Comparison of ENCODE assay signal across 2 cellular contexts in the genomic region with DNA sequence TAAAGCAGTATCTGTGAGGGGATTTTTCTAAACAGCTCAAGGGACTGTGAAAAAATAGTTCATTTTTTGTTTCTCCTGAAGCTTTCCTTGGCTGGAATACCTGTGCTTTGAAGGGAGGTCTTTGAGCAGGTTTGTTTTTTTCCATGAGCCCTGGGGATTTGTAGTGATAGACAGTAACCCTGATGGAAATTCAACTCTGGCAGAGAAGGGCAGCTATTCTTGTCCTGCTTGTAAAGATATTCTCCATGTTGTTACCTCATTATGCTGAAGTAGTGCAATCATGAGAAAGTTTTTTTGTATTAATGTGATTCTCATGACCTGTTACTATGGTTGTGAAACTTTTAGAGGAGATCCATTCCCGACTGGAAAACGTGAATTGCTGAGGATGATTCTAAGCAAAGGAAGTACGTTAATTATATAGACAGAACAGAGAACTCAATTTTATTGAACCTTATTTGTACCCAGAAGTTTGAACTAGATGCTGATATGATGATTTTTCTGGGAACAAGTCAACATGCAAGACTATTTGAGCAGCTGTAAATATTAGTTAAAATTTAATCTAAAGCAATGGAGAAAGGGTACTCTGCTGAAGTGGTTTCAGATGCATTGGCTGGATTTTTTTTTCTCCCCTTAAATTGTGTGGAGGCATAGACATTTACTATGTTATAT.
A peak's percentile ranks its signal among the peaks of the same experiment; 100 is the strongest.
TF ChIP-seq lines count a peak whose summit lies in the region.

No MANE protein-coding gene starts in this region.

TF ChIP-seq in HEK293, 187 proteins besides CTCF, POLR2A, EP300 and RAD21 (continued from another document):
- TF ChIP-seq ZNF501 (tag by site-specific recombination; IDR thresholded peaks at IDR 0.05) (no peak), ZBTB48 (tag by site-specific recombination; IDR thresholded peaks at IDR 0.05) (peak; percentile 75; the same call in 1 of the 2 replicates), HOXC10 (CRISPR knock-in tag; IDR thresholded peaks at IDR 0.05) (no peak)
- TF ChIP-seq, protein P1, sequence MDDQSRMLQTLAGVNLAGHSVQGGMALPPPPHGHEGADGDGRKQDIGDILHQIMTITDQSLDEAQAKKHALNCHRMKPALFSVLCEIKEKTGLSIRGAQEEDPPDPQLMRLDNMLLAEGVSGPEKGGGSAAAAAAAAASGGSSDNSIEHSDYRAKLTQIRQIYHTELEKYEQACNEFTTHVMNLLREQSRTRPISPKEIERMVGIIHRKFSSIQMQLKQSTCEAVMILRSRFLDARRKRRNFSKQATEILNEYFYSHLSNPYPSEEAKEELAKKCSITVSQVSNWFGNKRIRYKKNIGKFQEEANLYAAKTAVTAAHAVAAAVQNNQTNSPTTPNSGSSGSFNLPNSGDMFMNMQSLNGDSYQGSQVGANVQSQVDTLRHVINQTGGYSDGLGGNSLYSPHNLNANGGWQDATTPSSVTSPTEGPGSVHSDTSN (CRISPR knock-in tag; IDR thresholded peaks at IDR 0.05), result no peak

TF ChIP-seq in liver, 16 proteins besides CTCF, POLR2A, EP300 and RAD21 (continued from another document):
- TF ChIP-seq NR2F2 (IDR thresholded peaks at IDR 0.05) (no peak), JUND (IDR thresholded peaks at IDR 0.05) (no peak)
TF ChIP-seq in liver: peak in this region for 2.
